8 cellular contexts compared by ENCODE assay signal in genomic region chr1:15684042-15684461, GRCh38. TPM values are rescaled to one million over a fixed set of nuclear protein-coding genes. Genes with fewer than 3 reads are reported as not detected.
DNase-seq lines count a peak whose midpoint lies in the region; ATAC-seq, FAIRE-seq and TF ChIP-seq lines count a peak whose summit lies in the region.

Gene PLEKHM2, plus strand, starts transcription at chr1:15684320. Its CDS starts 239 bp downstream, at chr1:15684559.

- POLR2A ChIA-PET in HepG2 (lab: Yijun Ruan, JAX) = interaction anchor here (0.9 to 1.1 kb wide), 3 partner anchors 13 to 81 kb away, joined by 3 to 5 read pairs (median 3); no protein-coding TSS in a partner anchor

- H3K4me2 ChIP-seq in HepG2 (ENCODE audit: low read depth, low read length) = peak within 1 kb of the TSS; percentile 88

- intact Hi-C loops in colonic mucosa (cut with DNase I) (no loop called here), HepG2 (cut with micrococcal nuclease; ENCODE audit: unreplicated experiment) (loop anchor here (10.0 kb wide), 2 partner anchors 59 to 61 kb away; partner anchors contain the start of gene TMEM82)

- BruUV-seq in HepG2 (replicated peaks; lab: Mats Ljungman, UMichigan) = no TSS peak

- ATAC-seq in activated CD4-positive, CD25-positive, alpha-beta regulatory T cell treated with anti-CD3 and anti-CD28 coated beads, Interleukin-2, amount 50 U/mL, for 24 hours = peak; percentile 80
- ATAC-seq in HepG2 (peak; percentile 68), HG03565 (IDR thresholded peaks at IDR 0.05; ENCODE audit: unreplicated experiment) (no peak)

- FAIRE-seq in HepG2 (lab: Jason Lieb, UNC) = no peak

- H3K27me3 ChIP-seq in colonic mucosa (no peaks in the 10 kb centered on the region), HepG2 (ENCODE audit: control insufficient read depth in 1 of 2, insufficient read depth in 2 of 2, low read length in 2 of 2) (no peaks in the 10 kb centered on the region)

- TF ChIP-seq EP300 in Ishikawa (IDR thresholded peaks at IDR 0.05; ENCODE audit: borderline replicate concordance) = no peak
- TF ChIP-seq EP300 in HepG2 (IDR thresholded peaks at IDR 0.05; ENCODE audit: low read depth in 2 of 2, low read length in 2 of 2) = no peak
- no peak for TF ChIP-seq EP300 in HepG2 (CRISPR knock-in tag; IDR thresholded peaks at IDR 0.05; ENCODE audit: borderline replicate concordance)

- H3K9ac ChIP-seq in colonic mucosa (ENCODE audit: low read depth in 2 of 2, low read length in 2 of 2) = peak within 1 kb of the TSS; percentile 84 to 97
- peak within 1 kb of the TSS; percentile 83 for H3K9ac ChIP-seq in HepG2 (ENCODE audit: insufficient read depth, low read depth, low read length)

- DNase-seq in NCI-H748 (lab: John Stamatoyannopoulos, UW; ENCODE audit: unreplicated experiment) = peak; percentile 44
- DNase-seq in NCI-H748 treated with DMSO at 0.1 percent for 48 hours (lab: John Stamatoyannopoulos, UW) = no peak
- no peak for DNase-seq in colonic mucosa
- DNase-seq in HepG2 (ENCODE audit: low spot score) = no peak
- DNase-seq in stimulated activated CD4-positive, alpha-beta T cell treated with anti-CD3 and anti-CD28 coated beads, TNF-alpha, amount 100 ng/mL, for 4 hours (ENCODE audit: low read depth in 3 of 3) = peak in 2 of 3 experiments; percentile 24 to 39

- peak within 1 kb of the TSS; percentile 73 for H3K27ac ChIP-seq in colonic mucosa
- peak within 1 kb of the TSS; percentile 67 for H3K27ac ChIP-seq in HepG2 (ENCODE audit: extremely low read length, insufficient read depth, low read length)

- H3K4me1 ChIP-seq in colonic mucosa = peaks cover 3% of the 10 kb centered on the region
- peaks cover 62% of the 10 kb centered on the region for H3K4me1 ChIP-seq in HepG2 (ENCODE audit: insufficient read depth, low read length)

- in situ Hi-C loops in HepG2 (cut with HindIII; ENCODE audit: extremely low pct_ligation_motif_present, low pct_unique_long_range_greater_than_20kb) = no loop called here

- CTCF ChIA-PET in HepG2 (lab: Yijun Ruan, JAX; ENCODE audit: low intra/inter-chr PET ratio, low total read pairs) = no interaction called here

- H4K20me1 ChIP-seq in HepG2 (ENCODE audit: insufficient read depth, low read length) = 0 out of 2 replicates have a peak, but pooled peaks cover 5% of the 10 kb centered on the region

- TF ChIP-seq CTCF in colonic mucosa (IDR thresholded peaks at IDR 0.05) (no peak), HepG2 (CRISPR knock-in tag; IDR thresholded peaks at IDR 0.05) (no peak)

- peaks cover 28% of the 10 kb centered on the region for H3K79me2 ChIP-seq in HepG2 (ENCODE audit: insufficient read depth, low read length)

- TF ChIP-seq RAD21 in Ishikawa (IDR thresholded peaks at IDR 0.05; ENCODE audit: low read depth) = no peak
- no peak for TF ChIP-seq RAD21 in HepG2 (CRISPR knock-in tag; IDR thresholded peaks at IDR 0.05)

- H3K36me3 ChIP-seq in colonic mucosa = no peaks in the 10 kb centered on the region
- H3K36me3 ChIP-seq in HepG2 (replicated peaks in 1 of 2; ENCODE audit: control insufficient read depth in 1 of 2, insufficient read depth in 2 of 2, low read length in 2 of 2) = no peaks in the 10 kb centered on the region

- no peak within 1 kb of the TSS for H2AFZ ChIP-seq in HepG2 (ENCODE audit: low read length)

- peak; percentile 19 to 56; a peak in 1 of 4 replicates for TF ChIP-seq POLR2A in HepG2 (IDR thresholded peaks at IDR 0.05; ENCODE audit: insufficient read depth in 1 of 2, low read depth in 2 of 2, low read length in 2 of 2)

- no CpG with 5 or more reads among the region's 52 CpGs for WGBS in HepG2 (ENCODE audit: low lambda C conversion rate)

- H3K9me3 ChIP-seq in colonic mucosa (no peaks in the 10 kb centered on the region), HepG2 (ENCODE audit: low read length) (no peaks in the 10 kb centered on the region)

- H3K4me3 ChIP-seq in colonic mucosa = peak within 1 kb of the TSS; percentile 86
- peak within 1 kb of the TSS; percentile 88 to 95 (median 92) for H3K4me3 ChIP-seq in HepG2 (replicated peaks in 1 of 3; ENCODE audit: insufficient read depth in 1 of 3, low read depth in 2 of 3, low read length in 3 of 3)

TF ChIP-seq in Ishikawa, 13 proteins besides CTCF, POLR2A, EP300 and RAD21 (continues in another document):
- TF ChIP-seq TCF12 (IDR thresholded peaks at IDR 0.05; ENCODE audit: low read depth) = no peak
- TF ChIP-seq TAF1 (IDR thresholded peaks at IDR 0.05; ENCODE audit: low read depth) = peak; percentile 44
- no peak for TF ChIP-seq REST (IDR thresholded peaks at IDR 0.05; ENCODE audit: low read depth)

TF ChIP-seq in HepG2, 621 proteins besides CTCF, POLR2A, EP300 and RAD21 (continues in another document):
- TF ChIP-seq GABPA (IDR thresholded peaks at IDR 0.05; ENCODE audit: low read depth, low read length) (peak; percentile 46), GABPA (CRISPR knock-in tag; IDR thresholded peaks at IDR 0.05; ENCODE audit: low read depth) (no peak), HOXA7 (CRISPR knock-in tag; IDR thresholded peaks at IDR 0.05) (no peak), SRSF1 (optimal IDR thresholded peaks at IDR 0.05; ENCODE audit: low read depth, low read length) (no peak), ZFY (CRISPR knock-in tag; IDR thresholded peaks at IDR 0.05) (peak; percentile 90), SIN3A (IDR thresholded peaks at IDR 0.05; ENCODE audit: borderline replicate concordance, low read depth, low read length) (peak; percentile 34; the same call in 1 of the 2 replicates), YEATS4 (CRISPR knock-in tag; IDR thresholded peaks at IDR 0.05; ENCODE audit: borderline replicate concordance) (peak; percentile 46; the same call in 1 of the 2 replicates), HDAC2 (CRISPR knock-in tag; IDR thresholded peaks at IDR 0.05) (no peak), YY1 (IDR thresholded peaks at IDR 0.05; ENCODE audit: insufficient read depth, insufficient replicate concordance, low read depth, low read length) (peak; percentile 46), ZNF574 (CRISPR knock-in tag; IDR thresholded peaks at IDR 0.05) (peak; percentile 56; the same call in 1 of the 2 replicates), SAP130 (CRISPR knock-in tag; IDR thresholded peaks at IDR 0.05; ENCODE audit: low read depth) (peak; percentile 24; the same call in 1 of the 2 replicates)

RNA-seq across cellular contexts. Expression of gene PLEKHM2, which starts in this region (rescaled TPM):
- total RNA-seq in colonic mucosa (10 to 100 TPM; 32.7 to 37.2 TPM), HepG2 (2016; rRNA removed; fragmentation: Illumina TruSeq; extraction: Trizol) (16.0 and 16.5 TPM in 2 replicates)
- 8.1 TPM in 2 replicates for total RNA-seq in HepG2 (2016; cell fraction: cytosol; rRNA removed; fragmentation: Illumina TruSeq; extraction: Trizol; ENCODE audit: low read depth)
- total RNA-seq in HepG2 (2016; cell fraction: insoluble cytoplasmic fraction; rRNA removed; fragmentation: Illumina TruSeq; extraction: Trizol) = 13.6 and 18.8 TPM in 2 replicates
- 24.3 and 24.5 TPM in 2 replicates for total RNA-seq in HepG2 (2016; cell fraction: membrane; rRNA removed; fragmentation: Illumina TruSeq; extraction: Trizol)
- 11.3 and 15.4 TPM in 2 replicates for total RNA-seq in HepG2 (2016; cell fraction: nucleus; rRNA removed; fragmentation: Illumina TruSeq; extraction: Trizol)
- polyA plus RNA-seq in HepG2 (2011; rRNA removed) = 27.3 and 34.0 TPM in 2 replicates
- 18.9 and 29.3 TPM in 2 replicates for polyA plus RNA-seq in HepG2 (2011; cell fraction: cytosol; rRNA removed)
- polyA plus RNA-seq in HepG2 (2011; cell fraction: nucleus; rRNA removed) = 58.0 and 66.7 TPM in 2 replicates
- 15.7 and 19.3 TPM in 2 replicates for polyA plus RNA-seq in HepG2 (2012)
- 8.8 and 9.4 TPM in 2 replicates for polyA plus RNA-seq in HepG2 (2016; cell fraction: cytosol; fragmentation: Illumina TruSeq; extraction: Trizol; ENCODE audit: low read depth)
- polyA plus RNA-seq in HepG2 (2016; cell fraction: insoluble cytoplasmic fraction; fragmentation: Illumina TruSeq; extraction: Trizol; ENCODE audit: low read depth) = 16.1 and 23.7 TPM in 2 replicates
- polyA plus RNA-seq in HepG2 (2016; cell fraction: membrane; fragmentation: Illumina TruSeq; extraction: Trizol; ENCODE audit: low read depth) = 20.7 and 24.2 TPM in 2 replicates
- 32.6 and 36.7 TPM in 2 replicates for polyA plus RNA-seq in HepG2 (2016; cell fraction: nucleus; fragmentation: Illumina TruSeq; extraction: Trizol; ENCODE audit: insufficient read depth, low read depth)
- polyA minus RNA-seq in HepG2 (2011; rRNA and poly(A)+ RNA removed; ENCODE audit: low replicate concordance) = 51.5 and 64.7 TPM in 2 replicates
- 18.3 and 18.9 TPM in 2 replicates for polyA minus RNA-seq in HepG2 (2011; cell fraction: cytosol; rRNA and poly(A)+ RNA removed)
- polyA minus RNA-seq in HepG2 (2011; cell fraction: nucleus; rRNA and poly(A)+ RNA removed) = 8.8 and 9.9 TPM in 2 replicates

Comparison
In these comparisons a context has a peak if more than half of its experiments do, and no peak if none do; other contexts are left out.
1. DNase-seq: peak in NCI-H748 (single experiment) and stimulated activated CD4-positive, alpha-beta T cell treated with anti-CD3 and anti-CD28 coated beads, TNF-alpha, amount 100 ng/mL, for 4 hours (2 of 3); none in NCI-H748 treated with DMSO at 0.1 percent for 48 hours (single experiment), colonic mucosa (single experiment) and HepG2 (single experiment).